In the genomic region with DNA sequence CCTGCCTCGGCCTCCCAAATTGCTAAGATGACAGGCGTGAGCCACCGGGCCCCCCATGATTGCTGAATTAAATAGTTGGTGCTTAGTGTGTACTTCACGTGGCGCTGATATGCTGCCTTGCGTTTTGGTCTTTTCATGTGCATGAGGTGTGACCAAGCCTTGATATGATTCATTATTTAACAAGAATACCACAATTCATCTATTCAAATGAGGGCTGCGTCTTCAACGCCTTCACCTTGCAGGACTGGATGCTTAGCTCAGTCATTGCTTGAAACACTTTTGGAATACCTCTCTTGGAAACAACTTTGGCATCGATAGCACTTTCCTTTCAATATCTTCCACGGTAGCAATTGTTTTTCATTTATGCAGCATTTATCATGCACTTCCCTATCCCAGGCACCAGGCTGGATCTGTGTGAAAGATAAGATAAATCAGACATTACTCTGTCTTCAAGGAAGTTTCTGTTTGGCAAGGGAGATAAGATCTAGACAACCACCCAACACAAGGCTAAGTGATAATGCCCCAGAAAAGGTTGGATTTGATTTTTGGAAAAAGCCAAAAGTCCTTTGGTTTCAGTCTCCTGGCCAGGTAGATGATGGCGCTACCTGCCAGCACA, we compare ENCODE assay signal across 9 cellular contexts. TPM values are rescaled to one million over a fixed set of nuclear protein-coding genes. Genes with fewer than 3 reads are reported as not detected.
DNase-seq lines count a peak whose midpoint lies in the region; ATAC-seq and TF ChIP-seq lines count a peak whose summit lies in the region.
"Had no signal": no experiment of that assay in that cellular context is flagged by ENCODE, and none has a peak within 500 bp of the region (broad histone marks: within the 10 kb centered on the region; RNA-seq: fewer than 3 reads in every experiment).

No MANE protein-coding gene starts in this region.

- peaks cover 20% of the 10 kb centered on the region for H4K20me1 ChIP-seq in osteoblast (ENCODE audit: insufficient read depth, low read length)

- no peak for DNase-seq in GM12864 (ENCODE audit: low read depth)
- no peak for DNase-seq in Peyer's patch
- DNase-seq in epithelial cell of prostate (ENCODE audit: low read depth, low spot score), result peak; percentile 46
- DNase-seq in osteoblast (ENCODE audit: insufficient read length, low spot score, missing footprints), result peak; percentile 80
- no peak for DNase-seq in NCI-H2171 treated with DMSO at 0.1 percent for 48 hours (lab: John Stamatoyannopoulos, UW)
- DNase-seq in HuH-7.5 (ENCODE audit: low spot score), result no peak
- no peak for DNase-seq in NOMO-1 (lab: John Stamatoyannopoulos, UW; ENCODE audit: unreplicated experiment in 2 of 2)
- DNase-seq: NCI-H1092 had no signal

- peak overlapping the region; percentile 78 for H2AFZ ChIP-seq in osteoblast (ENCODE audit: low read length)

- H3K27me3 ChIP-seq in Peyer's patch, result no peaks in the 10 kb centered on the region
- H3K27me3 ChIP-seq in osteoblast (ENCODE audit: insufficient read depth, low read length), result no peaks in the 10 kb centered on the region

- H3K4me1 ChIP-seq in Peyer's patch, result peaks cover 0 to 19% (median 7%) of the 10 kb centered on the region in 4 donors
- peaks cover 28% of the 10 kb centered on the region for H3K4me1 ChIP-seq in osteoblast (ENCODE audit: insufficient read depth, low read length)

- no peak for ATAC-seq in HG03045 (IDR thresholded peaks at IDR 0.05; ENCODE audit: unreplicated experiment)

- no peaks in the 10 kb centered on the region for H3K36me3 ChIP-seq in Peyer's patch
- H3K36me3 ChIP-seq in osteoblast (ENCODE audit: insufficient read depth, low read length), result no peaks in the 10 kb centered on the region

- no peak for TF ChIP-seq POLR2A in Peyer's patch (IDR thresholded peaks at IDR 0.05)

- H3K27ac ChIP-seq in Peyer's patch (peak overlapping the region in 2 of 4 donors; percentile 80 to 84), epithelial cell of prostate (peak overlapping the region; percentile 65), osteoblast (ENCODE audit: low read depth, low read length) (peak overlapping the region; percentile 63)

- H3K9me3 ChIP-seq in Peyer's patch (no peaks in the 10 kb centered on the region), osteoblast (ENCODE audit: low read depth, low read length) (no peaks in the 10 kb centered on the region)

- H3K4me3 ChIP-seq in GM12864 (ENCODE audit: low read depth, low read length), result peak overlapping the region; percentile 63; the same call in 1 of the 2 replicates
- H3K4me3 ChIP-seq in Peyer's patch, result peak overlapping the region in 3 of 4 donors; percentile 28 to 66 (median 64)
- H3K4me3 ChIP-seq in osteoblast (ENCODE audit: insufficient read depth, low read length), result peak overlapping the region; percentile 75

- TF ChIP-seq CTCF in GM12864 (IDR thresholded peaks at IDR 0.05; ENCODE audit: low read depth, low read length, missing control alignments) (no peak), Peyer's patch (IDR thresholded peaks at IDR 0.05) (peak in 3 of 6 experiments; percentile 21 to 28 (median 24)), osteoblast (IDR thresholded peaks at IDR 0.05; ENCODE audit: extremely low read depth, low read depth, low read length) (peak; percentile 5)

- H3K79me2 ChIP-seq in osteoblast (ENCODE audit: insufficient read depth, low read length), result peaks cover 18% of the 10 kb centered on the region

- H3K4me2 ChIP-seq in osteoblast (ENCODE audit: insufficient read depth, low read length), result peak overlapping the region; percentile 87

RNA-seq across cellular contexts. Expression of gene TEAD4, which starts 1.3 kb away (rescaled TPM):
- total RNA-seq in Peyer's patch (1 to 10 TPM; 4.3 to 6.6 (median 5.1) TPM), osteoblast (15.2 and 16.2 TPM in 2 replicates)

Comparison
In these comparisons a context has a peak if more than half of its experiments do, and no peak if none do; other contexts are left out.
1. DNase-seq: peak in epithelial cell of prostate (single experiment) and osteoblast (single experiment); none in GM12864 (single experiment), Peyer's patch (0 of 3), NCI-H2171 treated with DMSO at 0.1 percent for 48 hours (single experiment), HuH-7.5 (single experiment) and NOMO-1 (0 of 2).
2. Peak in every context shown above with its lines, with median percentiles within 50 percentile points of each other: H3K4me3 ChIP-seq.